Comparison of ENCODE assay signal across 16 cellular contexts in the genomic region with DNA sequence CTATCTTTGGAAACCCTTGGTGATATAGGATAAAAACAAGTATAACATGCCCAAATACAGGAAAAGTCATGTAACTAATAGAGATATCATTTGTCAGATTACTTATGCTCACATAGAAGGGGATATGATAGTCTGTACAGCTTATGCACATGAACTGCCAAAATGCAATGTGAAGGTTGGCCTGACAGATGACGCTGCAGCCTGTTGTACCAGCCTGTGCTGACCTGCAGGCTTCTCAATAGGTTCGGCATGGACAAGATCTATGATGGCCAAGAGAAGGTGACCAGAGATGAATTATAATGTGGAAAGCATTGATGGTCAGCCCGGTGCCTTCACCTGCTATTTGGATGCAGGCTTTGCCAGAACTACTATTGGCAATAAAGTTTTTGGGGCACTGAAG. TPM values are rescaled to one million over a fixed set of nuclear protein-coding genes. Genes with fewer than 3 reads are reported as not detected.
"Had no signal": no experiment of that assay in that cellular context is flagged by ENCODE, and none has a peak within 500 bp of the region (broad histone marks: within the 10 kb centered on the region; RNA-seq: fewer than 3 reads in every experiment).

No MANE protein-coding gene starts in this region.

- H3K36me3 Mint-ChIP-seq: natural killer cell treated with Interleukin-12 subunit alpha and Interleukin-12 subunit beta and Interleukin-15 and Interleukin-18, amount 100 ng/mL, for 72 hours; T-cell had no signal

- H3K4me3 Mint-ChIP-seq: activated B cell treated with CpG ODN at 0.5 μM for 24 hours; activated CD8-positive, alpha-beta T cell treated with anti-CD3 and anti-CD28 coated beads for 36 hours; activated T-cell treated with anti-CD3 and anti-CD28 coated beads, Interleukin-2, amount 50 U/mL, for 72 hours; natural killer cell treated with Interleukin-12 subunit alpha and Interleukin-12 subunit beta and Interleukin-15 and Interleukin-18, amount 100 ng/mL, for 72 hours; stimulated activated naive CD8-positive, alpha-beta T cell treated with anti-CD3 and anti-CD28 coated beads, Interleukin-15, Interleukin-2, amounts not matched to agents 100 ng/mL and 50 ng/mL, for 24 hours; T-cell had no signal

- ATAC-seq: activated CD8-positive, alpha-beta T cell treated with anti-CD3 and anti-CD28 coated beads for 36 hours; activated T-cell treated with anti-CD3 and anti-CD28 coated beads, Interleukin-2, amount 50 U/mL, for 72 hours; left colon; natural killer cell treated with Interleukin-12 subunit alpha and Interleukin-12 subunit beta and Interleukin-15 and Interleukin-18, amount 100 ng/mL, for 72 hours; T-cell had no signal

- H3K27ac Mint-ChIP-seq: activated B cell treated with CpG ODN at 0.5 μM for 24 hours; activated CD8-positive, alpha-beta T cell treated with anti-CD3 and anti-CD28 coated beads for 36 hours; activated T-cell treated with anti-CD3 and anti-CD28 coated beads, Interleukin-2, amount 50 U/mL, for 72 hours; natural killer cell treated with Interleukin-12 subunit alpha and Interleukin-12 subunit beta and Interleukin-15 and Interleukin-18, amount 100 ng/mL, for 72 hours; stimulated activated naive CD8-positive, alpha-beta T cell treated with anti-CD3 and anti-CD28 coated beads, Interleukin-15, Interleukin-2, amounts not matched to agents 100 ng/mL and 50 ng/mL, for 24 hours; T-cell had no signal

- H3K27me3 Mint-ChIP-seq: activated B cell treated with CpG ODN at 0.5 μM for 24 hours; activated CD8-positive, alpha-beta T cell treated with anti-CD3 and anti-CD28 coated beads for 36 hours; stimulated activated naive CD8-positive, alpha-beta T cell treated with anti-CD3 and anti-CD28 coated beads, Interleukin-15, Interleukin-2, amounts not matched to agents 100 ng/mL and 50 ng/mL, for 24 hours; T-cell had no signal

- DNase-seq: activated B cell treated with CpG ODN at 0.5 μM for 24 hours; activated CD4-positive, alpha-beta T cell treated with anti-CD3 and anti-CD28 coated beads for 4 hours; activated CD8-positive, alpha-beta T cell treated with anti-CD3 and anti-CD28 coated beads for 36 hours; activated effector memory CD4-positive, alpha-beta T cell treated with anti-CD3 and anti-CD28 coated beads, Interleukin-2, amount 50 U/mL, for 16 hours; activated naive CD4-positive, alpha-beta T cell treated with anti-CD3 and anti-CD28 coated beads, Interleukin-2, amount 50 U/mL, for 16 hours; activated T-cell treated with anti-CD3 and anti-CD28 coated beads, Interleukin-2, amount 50 U/mL, for 72 hours; aorta; left colon; stimulated activated CD4-positive, alpha-beta T cell treated with anti-CD3 and anti-CD28 coated beads, Interleukin-15, amount 100 ng/mL, for 24 hours; stimulated activated CD4-positive, alpha-beta T cell treated with anti-CD3 and anti-CD28 coated beads, Interleukin-2, amount 100 ng/mL, for 48 hours; transverse colon had no signal

- H3K9me3 Mint-ChIP-seq: activated CD8-positive, alpha-beta T cell treated with anti-CD3 and anti-CD28 coated beads for 36 hours; activated T-cell treated with anti-CD3 and anti-CD28 coated beads, Interleukin-2, amount 50 U/mL, for 72 hours; natural killer cell treated with Interleukin-12 subunit alpha and Interleukin-12 subunit beta and Interleukin-15 and Interleukin-18, amount 100 ng/mL, for 72 hours; stimulated activated naive CD8-positive, alpha-beta T cell treated with anti-CD3 and anti-CD28 coated beads, Interleukin-15, Interleukin-2, amounts not matched to agents 100 ng/mL and 50 ng/mL, for 24 hours; T-cell had no signal

RNA-seq across cellular contexts. Expression of a gene that starts 12.7 kb away (rescaled TPM):
- total RNA-seq: activated B cell treated with CpG ODN at 0.5 μM for 24 hours; activated CD8-positive, alpha-beta T cell treated with anti-CD3 and anti-CD28 coated beads for 36 hours; activated T-cell treated with anti-CD3 and anti-CD28 coated beads, Interleukin-2, amount 50 U/mL, for 72 hours; natural killer cell treated with Interleukin-12 subunit alpha and Interleukin-12 subunit beta and Interleukin-15 and Interleukin-18, amount 100 ng/mL, for 72 hours; renal cortical epithelial cell; T-cell; transverse colon had no signal
- polyA plus RNA-seq: aorta, hepatocyte had no signal
